9 cellular contexts compared by ENCODE assay signal in the genomic region with DNA sequence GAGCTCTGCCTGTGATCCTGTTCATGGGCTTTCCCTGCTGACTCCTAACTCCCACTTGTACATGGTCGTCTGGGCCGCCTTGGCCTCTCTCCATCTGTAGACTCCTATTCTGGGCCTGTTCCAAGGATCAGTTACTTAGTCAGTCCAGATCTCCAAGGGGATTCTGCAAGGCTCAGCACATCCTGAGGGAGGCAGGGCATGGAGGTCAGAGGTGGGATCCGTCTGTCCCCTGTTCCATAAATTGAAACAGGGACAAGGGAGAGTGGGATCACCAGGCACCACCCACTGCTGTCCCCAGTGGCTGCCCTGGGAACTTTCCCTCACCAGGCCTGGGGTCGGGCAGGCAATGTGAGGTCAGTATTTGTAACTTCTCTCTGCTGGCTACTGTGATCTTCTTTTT. TPM values are rescaled to one million over a fixed set of nuclear protein-coding genes. Genes with fewer than 3 reads are reported as not detected.
DNase-seq lines count a peak whose midpoint lies in the region; ATAC-seq, FAIRE-seq and TF ChIP-seq lines count a peak whose summit lies in the region.
"Had no signal": no experiment of that assay in that cellular context is flagged by ENCODE, and none has a peak within 500 bp of the region (broad histone marks: within the 10 kb centered on the region; RNA-seq: fewer than 3 reads in every experiment).

No MANE protein-coding gene starts in this region.

- no peaks in the 10 kb centered on the region for H3K27me3 ChIP-seq in A673 (replicated peaks; ENCODE audit: insufficient read depth, low read depth, low read length, poor library complexity)
- H3K27me3 ChIP-seq in GM23248 (replicated peaks; ENCODE audit: insufficient read depth): no peaks in the 10 kb centered on the region
- H3K27me3 ChIP-seq in body of pancreas: no peaks in the 10 kb centered on the region
- H3K27me3 ChIP-seq in liver (ENCODE audit: control insufficient read depth in 4 of 4, insufficient read depth in 4 of 4, low read length in 3 of 4): no peaks in the 10 kb centered on the region
- no peaks in the 10 kb centered on the region for H3K27me3 ChIP-seq in CD4-positive, alpha-beta memory T cell (ENCODE audit: insufficient read depth, low read length)
- H3K27me3 ChIP-seq: neutrophil had no signal

- no peak overlapping the region for H3K4me2 ChIP-seq in GM23248 (ENCODE audit: unreplicated experiment)

- FAIRE-seq in urothelium cell line (lab: Jason Lieb, UNC): no peak

- no peaks in the 10 kb centered on the region for H3F3A ChIP-seq in GM23248 (ENCODE audit: insufficient read depth)

- H3K27ac ChIP-seq in A673 (ENCODE audit: low read depth, low read length, poor library complexity, severe bottlenecking) (no peak overlapping the region), GM23248 (no peak overlapping the region), body of pancreas (no peak overlapping the region), liver (ENCODE audit: low read depth in 1 of 2, low read length in 2 of 2) (no peak overlapping the region)
- H3K27ac ChIP-seq in CD4-positive, alpha-beta memory T cell (ENCODE audit: low read depth, low read length): no peak overlapping the region
- H3K27ac ChIP-seq: neutrophil had no signal

- H4K20me1 ChIP-seq in GM23248 (ENCODE audit: insufficient read depth): no peaks in the 10 kb centered on the region

- in situ Hi-C loops in GM23248 (cut with MboI): loop anchor here (5.0 kb wide), 1 partner anchor 44 kb away; a partner anchor contains a TSS

- no peaks in the 10 kb centered on the region for H3K79me2 ChIP-seq in GM23248 (ENCODE audit: insufficient read depth)

- CTCF ChIA-PET in A673 (lab: Charles Lee): interaction anchor here (1.3 to 1.4 kb wide), 3 partner anchors 30 to 341 kb away, joined by 3 to 12 read pairs (median 5); a partner anchor contains a TSS
- CTCF ChIA-PET in CD4-positive, alpha-beta memory T cell (lab: Charles Lee; ENCODE audit: partially characterized antibody): interaction anchor here (0.9 to 3.6 kb wide), 17 partner anchors 10 to 345 kb away, joined by 3 to 28 read pairs (median 5); no protein-coding TSS in a partner anchor

- H3K27me3 Mint-ChIP-seq in CD4-positive, alpha-beta memory T cell: no peaks in the 10 kb centered on the region

- peak; percentile 27 for ATAC-seq in body of pancreas
- no peak for ATAC-seq in HG02763 (IDR thresholded peaks at IDR 0.05; ENCODE audit: unreplicated experiment)

- no peak overlapping the region for H2AFZ ChIP-seq in GM23248

- peak overlapping the region in 1 of 8 donors; percentile 69 for H3K4me3 Mint-ChIP-seq in CD4-positive, alpha-beta memory T cell

- BruUV-seq in A673 (replicated peaks; lab: Mats Ljungman, UMichigan): no TSS peak

- H3K4me1 ChIP-seq in A673 (ENCODE audit: insufficient read depth, low read length, poor library complexity, severe bottlenecking) (no peaks in the 10 kb centered on the region), GM23248 (ENCODE audit: insufficient read depth) (peaks cover 9% of the 10 kb centered on the region), body of pancreas (peaks cover 7% of the 10 kb centered on the region), liver (ENCODE audit: control insufficient read depth in 4 of 4, insufficient read depth in 4 of 4, low read length in 3 of 4) (no peaks in the 10 kb centered on the region)
- peaks cover 6% of the 10 kb centered on the region for H3K4me1 ChIP-seq in CD4-positive, alpha-beta memory T cell (ENCODE audit: insufficient read depth, low read length)

- H3K27ac Mint-ChIP-seq in CD4-positive, alpha-beta memory T cell: peak overlapping the region in 1 of 7 donors; percentile 88

- intact Hi-C loops in A673 (cut with micrococcal nuclease; ENCODE audit: unreplicated experiment) (loop anchor here (2.0 to 5.0 kb wide), 2 partner anchors 44 to 341 kb away; a partner anchor contains a TSS), body of pancreas (cut with DNase I) (loop anchor here (10.0 kb wide), 1 partner anchor 341 kb away; no protein-coding TSS in a partner anchor)
- intact Hi-C loops in CD4-positive, alpha-beta memory T cell (cut with micrococcal nuclease): loop anchor here (2.0 to 5.0 kb wide), 2 partner anchors 44 to 447 kb away; a partner anchor contains a TSS

- DNase-seq in A673 (ENCODE audit: low spot score): no peak
- DNase-seq in GM23248: peak; percentile 29
- peak in 2 of 4 donors; percentile 10 to 22 for DNase-seq in body of pancreas
- DNase-seq in urothelium cell line (ENCODE audit: low spot score): no peak
- no peak for DNase-seq in GM10266 (ENCODE audit: extremely low spot score)
- no peak for DNase-seq in CD4-positive, alpha-beta memory T cell

- H3K9me3 Mint-ChIP-seq in CD4-positive, alpha-beta memory T cell: peaks cover 0 to 4% (median 0%) of the 10 kb centered on the region in 8 donors

- no peaks in the 10 kb centered on the region for H3K36me3 Mint-ChIP-seq in CD4-positive, alpha-beta memory T cell

- H3K4me3 ChIP-seq in A673 (ENCODE audit: low read depth, low read length, poor library complexity, severe bottlenecking): no peak overlapping the region
- H3K4me3 ChIP-seq in GM23248: no peak overlapping the region
- H3K4me3 ChIP-seq in body of pancreas: no peak overlapping the region
- no peak overlapping the region for H3K4me3 ChIP-seq in liver (ENCODE audit: low read depth in 1 of 3, low read length in 3 of 3)
- no peak overlapping the region for H3K4me3 ChIP-seq in CD4-positive, alpha-beta memory T cell (ENCODE audit: low read length in 2 of 2)

- H3K9ac ChIP-seq in GM23248 (no peak overlapping the region), liver (ENCODE audit: low read depth in 1 of 2, low read length in 2 of 2) (no peak overlapping the region)

- TF ChIP-seq CTCF in A673 (conservative IDR thresholded peaks at IDR 0.05; ENCODE audit: low read depth, low read length) (peak; percentile 40; the same call in 1 of the 2 replicates), body of pancreas (IDR thresholded peaks at IDR 0.05) (peak in 1 of 7 experiments; percentile 6), liver (IDR thresholded peaks at IDR 0.05; ENCODE audit: low read depth, low read length, missing input control) (no peak), GM10266 (IDR thresholded peaks at IDR 0.05; ENCODE audit: control insufficient read depth, insufficient read depth, low read depth, missing control alignments) (no peak)

- no peak for TF ChIP-seq POLR2A in body of pancreas (IDR thresholded peaks at IDR 0.05)

- no peaks in the 10 kb centered on the region for H3K36me3 ChIP-seq in A673 (ENCODE audit: insufficient read depth, low read length, poor library complexity, severe bottlenecking)
- H3K36me3 ChIP-seq in GM23248 (ENCODE audit: low read depth): no peaks in the 10 kb centered on the region
- no peaks in the 10 kb centered on the region for H3K36me3 ChIP-seq in body of pancreas (replicated peaks in 1 of 2; ENCODE audit: insufficient read depth in 1 of 2, low read depth in 2 of 2)
- no peaks in the 10 kb centered on the region for H3K36me3 ChIP-seq in liver (ENCODE audit: control insufficient read depth in 4 of 4, insufficient read depth in 3 of 4, low read depth in 1 of 4, low read length in 3 of 4)
- H3K36me3 ChIP-seq in CD4-positive, alpha-beta memory T cell (ENCODE audit: insufficient read depth, low read length): no peaks in the 10 kb centered on the region
- H3K36me3 ChIP-seq: neutrophil had no signal

- no peak for TF ChIP-seq RAD21 in liver (IDR thresholded peaks at IDR 0.05)

- H3K4me1 Mint-ChIP-seq in CD4-positive, alpha-beta memory T cell: peaks cover 4 to 13% (median 9%) of the 10 kb centered on the region in 4 donors

- no peaks in the 10 kb centered on the region for H3K9me2 ChIP-seq in GM23248 (ENCODE audit: insufficient read depth)

- POLR2A ChIA-PET in A673 (lab: Charles Lee; ENCODE audit: low non-redundant PET): no interaction called here
- POLR2A ChIA-PET in CD4-positive, alpha-beta memory T cell (lab: Charles Lee; ENCODE audit: partially characterized antibody): no interaction called here

- no peaks in the 10 kb centered on the region for H3K9me3 ChIP-seq in A673 (ENCODE audit: low read depth, low read length, poor library complexity, severe bottlenecking)
- H3K9me3 ChIP-seq in GM23248 (ENCODE audit: low read depth): no peaks in the 10 kb centered on the region
- no peaks in the 10 kb centered on the region for H3K9me3 ChIP-seq in body of pancreas
- H3K9me3 ChIP-seq in liver (ENCODE audit: control insufficient read depth in 4 of 4, low read length in 3 of 4): no peaks in the 10 kb centered on the region
- no peaks in the 10 kb centered on the region for H3K9me3 ChIP-seq in CD4-positive, alpha-beta memory T cell (ENCODE audit: control insufficient read depth in 1 of 2, low read length in 2 of 2)
- H3K9me3 ChIP-seq: neutrophil had no signal

- WGBS in GM23248 (ENCODE audit: low coverage in 1 of 2, low lambda C conversion rate in 2 of 2, missing lambda C conversion rate in 2 of 2), 2 experiments: 64 to 67% methylated on average over 4 of the region's 4 CpGs
- WGBS in body of pancreas, 2 donors: 71 to 80% methylated on average over 4 of the region's 4 CpGs
- 79% methylated on average over 4 of the region's 4 CpGs for WGBS in liver

TF ChIP-seq in liver, 16 proteins besides CTCF, POLR2A, EP300 and RAD21:
- TF ChIP-seq NR2F2 (IDR thresholded peaks at IDR 0.05): peak; percentile 32
- no peak for TF ChIP-seq HNF4G (IDR thresholded peaks at IDR 0.05)
TF ChIP-seq in liver: peak in this region for 1.

RNA-seq across cellular contexts. Expression of a gene that starts 43.5 kb away (rescaled TPM):
- total RNA-seq in A673 (2021): 54.5 and 55.2 TPM in 2 replicates
- 97.0 and 117 TPM in 2 replicates for total RNA-seq in GM23248 (2014; rRNA removed; shearing (Covaris generic))
- 81.1 and 83.4 TPM in 2 replicates for polyA plus RNA-seq in GM23248 (2016; fragmentation: Nextera tagmentation; extraction: Ambion mirVana)
- total RNA-seq in body of pancreas: 10 to 100 TPM; 18.2 to 28.3 TPM
- 10 to 100 TPM in 1 of 2 donors, 1 to 10 TPM in 1; 8.4 to 20.1 TPM for total RNA-seq in liver
- polyA plus RNA-seq in liver: 10 to 100 TPM in 1 of 2 donors, 1 to 10 TPM in 1; 4.2 to 11.4 TPM
- total RNA-seq in CD4-positive, alpha-beta memory T cell: 10 to 100 TPM; 29.2 to 31.9 TPM
- 10 to 100 TPM; 23.2 to 25.3 TPM for polyA plus RNA-seq in CD4-positive, alpha-beta memory T cell

RNA-seq across cellular contexts. Expression of a gene that starts 43.8 kb away (rescaled TPM):
- 29.2 and 31.7 TPM in 2 replicates for total RNA-seq in A673 (2021)
- total RNA-seq in GM23248 (2014; rRNA removed; shearing (Covaris generic)): 32.0 and 34.7 TPM in 2 replicates
- 34.3 and 38.3 TPM in 2 replicates for polyA plus RNA-seq in GM23248 (2016; fragmentation: Nextera tagmentation; extraction: Ambion mirVana)
- total RNA-seq in body of pancreas: 10 to 100 TPM; 18.9 to 33.9 TPM
- total RNA-seq in liver: 10 to 100 TPM; 29.1 to 43.4 TPM
- polyA plus RNA-seq in liver: 10 to 100 TPM in 1 of 2 donors, 1 to 10 TPM in 1; 9.3 to 19.1 TPM
- total RNA-seq in CD4-positive, alpha-beta memory T cell: 10 to 100 TPM; 55.8 to 58.1 TPM
- 10 to 100 TPM; 24.0 to 24.4 TPM for polyA plus RNA-seq in CD4-positive, alpha-beta memory T cell
